16 cellular contexts compared by ENCODE assay signal in genomic region chr9:126439402-126439765, GRCh38.
DNase-seq lines count a peak whose midpoint lies in the region; ATAC-seq and TF ChIP-seq lines count a peak whose summit lies in the region.
"Had no signal": no experiment of that assay in that cellular context is flagged by ENCODE, and none has a peak within 500 bp of the region (broad histone marks: within the 10 kb centered on the region; RNA-seq: fewer than 3 reads in every experiment).

No MANE protein-coding gene starts in this region.

- H3K27me3 ChIP-seq in esophagus squamous epithelium (no peaks in the 10 kb centered on the region), colonic mucosa (no peaks in the 10 kb centered on the region)
- H3K27me3 ChIP-seq: adrenal gland, esophagus muscularis mucosa, vagina had no signal

- DNase-seq in activated CD8-positive, alpha-beta T cell treated with anti-CD3 and anti-CD28 coated beads for 36 hours, result peak; percentile 56
- no peak for DNase-seq in activated CD8-positive, alpha-beta T cell treated with anti-CD3 and anti-CD28 coated beads, Interleukin-2, amount 10 ng/mL, durations not matched to agents 7 days and 5 days
- DNase-seq in fibroblast of mammary gland (ENCODE audit: low read depth), result peak; percentile 69
- DNase-seq in stimulated activated naive CD8-positive, alpha-beta T cell treated with anti-CD3 and anti-CD28 coated beads, Interleukin-15, Interleukin-2, amounts not matched to agents 100 U/mL and 50 U/mL, for 24 hours, result no peak
- DNase-seq in esophagus squamous epithelium (lab: John Stamatoyannopoulos, UW), result no peak
- DNase-seq in HUDEP-2 (lab: John Stamatoyannopoulos, UW; ENCODE audit: unreplicated experiment in 76 of 76), result no peak
- no peak for DNase-seq in colonic mucosa
- DNase-seq: ACHN; activated CD4-positive, alpha-beta T cell treated with anti-CD3 and anti-CD28 coated beads, Interleukin-2, amount 50 U/mL, for 4 hours; KG1; NCI-H345 had no signal

- CTCF ChIA-PET in activated CD8-positive, alpha-beta T cell treated with anti-CD3 and anti-CD28 coated beads for 36 hours (lab: Charles Lee), result interaction anchor here (0.8 to 1.6 kb wide), 4 partner anchors 30 to 60 kb away, joined by 3 to 6 read pairs (median 4); no protein-coding TSS in a partner anchor
- CTCF ChIA-PET in activated CD8-positive, alpha-beta T cell treated with anti-CD3 and anti-CD28 coated beads, Interleukin-2, amount 10 ng/mL, durations not matched to agents 7 days and 5 days (lab: Charles Lee), result interaction anchor here (1.1 to 2.6 kb wide), 2 partner anchors 10 to 41 kb away, joined by 3 to 11 read pairs; no protein-coding TSS in a partner anchor

- no peak overlapping the region for H3K4me3 Mint-ChIP-seq in activated CD8-positive, alpha-beta T cell treated with anti-CD3 and anti-CD28 coated beads for 36 hours
- H3K4me3 Mint-ChIP-seq in activated CD8-positive, alpha-beta T cell treated with anti-CD3 and anti-CD28 coated beads, Interleukin-2, amount 10 ng/mL, durations not matched to agents 7 days and 5 days, result no peak overlapping the region

- ATAC-seq in activated CD8-positive, alpha-beta T cell treated with anti-CD3 and anti-CD28 coated beads for 36 hours, result peak; percentile 96
- no peak for ATAC-seq in activated CD8-positive, alpha-beta T cell treated with anti-CD3 and anti-CD28 coated beads, Interleukin-2, amount 10 ng/mL, durations not matched to agents 7 days and 5 days
- peak; percentile 74 for ATAC-seq in SK-N-SH treated with all-trans-retinoic acid at 6 μM for 48 hours
- peak; percentile 88 for ATAC-seq in stimulated activated naive CD8-positive, alpha-beta T cell treated with anti-CD3 and anti-CD28 coated beads, Interleukin-15, Interleukin-2, amounts not matched to agents 100 U/mL and 50 U/mL, for 24 hours

- no peak overlapping the region for H3K9ac ChIP-seq in colonic mucosa (ENCODE audit: low read depth in 2 of 2, low read length in 2 of 2)

- H3K27ac ChIP-seq in esophagus squamous epithelium, result peak overlapping the region in 1 of 4 donors; percentile 51
- no peak overlapping the region for H3K27ac ChIP-seq in colonic mucosa
- H3K27ac ChIP-seq: adrenal gland, esophagus muscularis mucosa, prostate gland, vagina had no signal

- TF ChIP-seq CTCF in activated CD8-positive, alpha-beta T cell treated with anti-CD3 and anti-CD28 coated beads for 36 hours (IDR thresholded peaks at IDR 0.05), result no peak
- TF ChIP-seq CTCF in fibroblast of mammary gland (conservative IDR thresholded peaks at IDR 0.05; ENCODE audit: control insufficient read depth, insufficient read depth, low read depth, low read length) (no peak), esophagus squamous epithelium (IDR thresholded peaks at IDR 0.05) (no peak), colonic mucosa (IDR thresholded peaks at IDR 0.05) (no peak)

- H3K36me3 ChIP-seq in esophagus squamous epithelium (peaks cover 0 to 3% (median 0%) of the 10 kb centered on the region in 3 donors), colonic mucosa (no peaks in the 10 kb centered on the region)
- H3K36me3 ChIP-seq: adrenal gland, prostate gland, vagina had no signal

- H3K36me3 Mint-ChIP-seq in activated CD8-positive, alpha-beta T cell treated with anti-CD3 and anti-CD28 coated beads for 36 hours (ENCODE audit: low read depth), result peaks cover 2% of the 10 kb centered on the region
- peaks cover 8% of the 10 kb centered on the region for H3K36me3 Mint-ChIP-seq in activated CD8-positive, alpha-beta T cell treated with anti-CD3 and anti-CD28 coated beads, Interleukin-2, amount 10 ng/mL, durations not matched to agents 7 days and 5 days (ENCODE audit: low read depth)

- 53 to 62% methylated on average over 5 of the region's 5 CpGs for WGBS in esophagus squamous epithelium, 2 donors

- H3K9me3 ChIP-seq in esophagus squamous epithelium, result no peaks in the 10 kb centered on the region
- H3K9me3 ChIP-seq in colonic mucosa, result no peaks in the 10 kb centered on the region
- H3K9me3 ChIP-seq: adrenal gland, esophagus muscularis mucosa, prostate gland, vagina had no signal

- H3K27me3 Mint-ChIP-seq in activated CD8-positive, alpha-beta T cell treated with anti-CD3 and anti-CD28 coated beads for 36 hours, result no peaks in the 10 kb centered on the region
- no peaks in the 10 kb centered on the region for H3K27me3 Mint-ChIP-seq in activated CD8-positive, alpha-beta T cell treated with anti-CD3 and anti-CD28 coated beads, Interleukin-2, amount 10 ng/mL, durations not matched to agents 7 days and 5 days (ENCODE audit: low read depth)

- POLR2A ChIA-PET in activated CD8-positive, alpha-beta T cell treated with anti-CD3 and anti-CD28 coated beads for 36 hours (lab: Charles Lee), result no interaction called here
- POLR2A ChIA-PET in activated CD8-positive, alpha-beta T cell treated with anti-CD3 and anti-CD28 coated beads, Interleukin-2, amount 10 ng/mL, durations not matched to agents 7 days and 5 days (lab: Charles Lee), result no interaction called here

- no peak for TF ChIP-seq POLR2A in esophagus squamous epithelium (IDR thresholded peaks at IDR 0.05)

- H3K27ac Mint-ChIP-seq in activated CD8-positive, alpha-beta T cell treated with anti-CD3 and anti-CD28 coated beads for 36 hours, result peak overlapping the region; percentile 74
- H3K27ac Mint-ChIP-seq in activated CD8-positive, alpha-beta T cell treated with anti-CD3 and anti-CD28 coated beads, Interleukin-2, amount 10 ng/mL, durations not matched to agents 7 days and 5 days, result no peak overlapping the region

- peaks cover 20% of the 10 kb centered on the region for H3K4me1 Mint-ChIP-seq in activated CD8-positive, alpha-beta T cell treated with anti-CD3 and anti-CD28 coated beads for 36 hours (ENCODE audit: low read depth)
- H3K4me1 Mint-ChIP-seq in activated CD8-positive, alpha-beta T cell treated with anti-CD3 and anti-CD28 coated beads, Interleukin-2, amount 10 ng/mL, durations not matched to agents 7 days and 5 days (ENCODE audit: low read depth), result peaks cover 18% of the 10 kb centered on the region

- H3K4me1 ChIP-seq in esophagus squamous epithelium (peaks cover 0 to 15% (median 0%) of the 10 kb centered on the region in 3 donors), colonic mucosa (no peaks in the 10 kb centered on the region)
- H3K4me1 ChIP-seq: prostate gland had no signal

- no peak overlapping the region for H3K4me3 ChIP-seq in fibroblast of mammary gland (ENCODE audit: control insufficient read depth, low read depth, low read length)
- no peak overlapping the region for H3K4me3 ChIP-seq in esophagus squamous epithelium
- no peak overlapping the region for H3K4me3 ChIP-seq in colonic mucosa
- H3K4me3 ChIP-seq: adrenal gland, esophagus muscularis mucosa, prostate gland, vagina had no signal

- intact Hi-C loops in activated CD8-positive, alpha-beta T cell treated with anti-CD3 and anti-CD28 coated beads for 36 hours (cut with micrococcal nuclease), result no loop called here
- intact Hi-C loops in esophagus squamous epithelium (cut with DNase I) (no loop called here), colonic mucosa (cut with DNase I) (no loop called here)

- H3K9me3 Mint-ChIP-seq in activated CD8-positive, alpha-beta T cell treated with anti-CD3 and anti-CD28 coated beads for 36 hours, result no peaks in the 10 kb centered on the region
- no peaks in the 10 kb centered on the region for H3K9me3 Mint-ChIP-seq in activated CD8-positive, alpha-beta T cell treated with anti-CD3 and anti-CD28 coated beads, Interleukin-2, amount 10 ng/mL, durations not matched to agents 7 days and 5 days (ENCODE audit: insufficient read depth)

TF ChIP-seq in SK-N-SH treated with all-trans-retinoic acid at 6 μM for 48 hours, 23 proteins besides CTCF, POLR2A, EP300 and RAD21 (continues in another document):
- TF ChIP-seq TOX (CRISPR knock-in tag; IDR thresholded peaks at IDR 0.05; ENCODE audit: borderline replicate concordance), result no peak
- no peak for TF ChIP-seq PPARA (CRISPR knock-in tag; IDR thresholded peaks at IDR 0.05; ENCODE audit: borderline replicate concordance)
- no peak for TF ChIP-seq CREB5 (CRISPR knock-in tag; IDR thresholded peaks at IDR 0.05; ENCODE audit: low read depth)
- no peak for TF ChIP-seq TCF4 (CRISPR knock-in tag; IDR thresholded peaks at IDR 0.05; ENCODE audit: borderline replicate concordance)
- no peak for TF ChIP-seq SNAI2 (CRISPR knock-in tag; IDR thresholded peaks at IDR 0.05)
- TF ChIP-seq BACH2 (CRISPR knock-in tag; IDR thresholded peaks at IDR 0.05; ENCODE audit: borderline replicate concordance), result no peak
- TF ChIP-seq TSHZ2 (CRISPR knock-in tag; IDR thresholded peaks at IDR 0.05), result no peak

Comparison
In these comparisons a context has a peak if more than half of its experiments do, and no peak if none do; other contexts are left out.
1. DNase-seq: peak in activated CD8-positive, alpha-beta T cell treated with anti-CD3 and anti-CD28 coated beads for 36 hours (single experiment) and fibroblast of mammary gland (single experiment); none in activated CD8-positive, alpha-beta T cell treated with anti-CD3 and anti-CD28 coated beads, Interleukin-2, amount 10 ng/mL, durations not matched to agents 7 days and 5 days (single experiment), stimulated activated naive CD8-positive, alpha-beta T cell treated with anti-CD3 and anti-CD28 coated beads, Interleukin-15, Interleukin-2, amounts not matched to agents 100 U/mL and 50 U/mL, for 24 hours (single experiment), esophagus squamous epithelium (single experiment), HUDEP-2 (0 of 76) and colonic mucosa (single experiment).